In the genomic region with DNA sequence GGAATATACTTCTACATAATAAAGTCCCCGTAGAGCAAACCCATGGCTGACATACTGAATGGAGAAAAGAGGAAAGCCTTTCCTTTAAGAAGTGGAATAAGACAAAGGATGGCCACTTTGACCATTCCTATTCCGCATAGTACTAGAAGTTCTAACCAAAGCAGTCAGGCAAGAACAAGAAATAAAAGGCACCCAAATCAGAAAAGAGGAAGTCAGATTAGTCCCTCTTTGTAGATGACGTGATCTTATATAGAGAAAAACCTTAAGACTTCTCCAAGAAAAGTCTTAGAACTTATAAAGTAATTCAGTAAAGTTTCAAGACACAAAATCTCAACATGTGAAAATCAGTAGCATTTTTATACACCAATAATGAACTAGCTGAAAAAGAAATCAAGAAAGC, we compare ENCODE assay signal across 24 cellular contexts.
"Had no signal": no experiment of that assay in that cellular context is flagged by ENCODE, and none has a peak within 500 bp of the region (broad histone marks: within the 10 kb centered on the region; RNA-seq: fewer than 3 reads in every experiment).

No MANE protein-coding gene starts in this region.

- H3K36me3 ChIP-seq: thyroid gland, upper lobe of right lung had no signal

- H3K9me3 ChIP-seq: left lung, lower lobe of right lung, right atrium auricular region, stomach, thyroid gland, upper lobe of right lung had no signal

- H3K4me3 ChIP-seq: left lung, lower lobe of right lung, right atrium auricular region, smooth muscle cell, stomach, thyroid gland, upper lobe of right lung had no signal

- DNase-seq: activated B cell treated with CpG ODN at 0.5 μM for 24 hours; activated CD4-positive, alpha-beta T cell treated with anti-CD3 and anti-CD28 coated beads, Interleukin-2, amount 50 U/mL, for 1 hour; activated CD8-positive, alpha-beta memory T cell treated with anti-CD3 and anti-CD28 coated beads, Interleukin-2, amount 10 ng/mL, durations not matched to agents 7 days and 5 days; activated CD8-positive, alpha-beta T cell treated with anti-CD3 and anti-CD28 coated beads, Interleukin-2, amount 10 ng/mL, durations not matched to agents 7 days and 5 days; activated naive CD4-positive, alpha-beta T cell; activated T-cell treated with anti-CD3 and anti-CD28 coated beads, Interleukin-2, amount 50 U/mL, for 48 hours; anterior cingulate cortex; effector CD8-positive, alpha-beta T cell; left lung; lower lobe of right lung; mesenchymal stem cell; stimulated activated CD4-positive, alpha-beta T cell treated with anti-CD3 and anti-CD28 coated beads, Interleukin-1b, Interleukin-23, amount 100 ng/mL, for 48 hours; stimulated activated CD4-positive, alpha-beta T cell treated with anti-CD3 and anti-CD28 coated beads, Interleukin-4, amount 100 ng/mL, for 4 hours; stimulated activated CD8-positive, alpha-beta memory T cell treated with anti-CD3 and anti-CD28 coated beads, Interleukin-4, amount 100 ng/mL, for 48 hours; stomach; thyroid gland; upper lobe of right lung had no signal

- H3K27ac ChIP-seq: left lung, lower lobe of right lung, right atrium auricular region, stomach, thyroid gland, upper lobe of right lung had no signal

- FAIRE-seq: bronchial epithelial cell, frontal cortex, TTC549 had no signal

- H3K4me2 ChIP-seq: smooth muscle cell had no signal

- ATAC-seq: activated CD8-positive, alpha-beta memory T cell treated with anti-CD3 and anti-CD28 coated beads, Interleukin-2, amount 10 ng/mL, durations not matched to agents 7 days and 5 days; activated CD8-positive, alpha-beta T cell treated with anti-CD3 and anti-CD28 coated beads, Interleukin-2, amount 10 ng/mL, durations not matched to agents 7 days and 5 days; left lung; lower lobe of right lung; natural killer cell treated with Interleukin-12 subunit alpha and Interleukin-12 subunit beta and Interleukin-15 and Interleukin-18, amount 100 ng/mL, for 72 hours; stimulated activated memory B cell treated with anti-CD40 and anti-IgM and Interleukin-4, amounts not matched to agents 10 μg/mL and 1 μg/mL and 100 μg/mL, for 72 hours; upper lobe of right lung had no signal

- H3K27me3 ChIP-seq: left lung, right atrium auricular region, stomach, thyroid gland, upper lobe of right lung had no signal

- H3K4me1 ChIP-seq: left lung, lower lobe of right lung, right atrium auricular region, stomach, thyroid gland, upper lobe of right lung had no signal
